ENCODE assay signal across 9 cellular contexts in genomic region chr6:170284866-170285469, GRCh38.
"Had no signal": no experiment of that assay in that cellular context is flagged by ENCODE, and none has a peak within 500 bp of the region (broad histone marks: within the 10 kb centered on the region; RNA-seq: fewer than 3 reads in every experiment).

No MANE protein-coding gene starts in this region.

- H3K27me3 ChIP-seq: uterus had no signal

- H3K27ac ChIP-seq: uterus had no signal

- H3K27ac Mint-ChIP-seq: activated naive CD8-positive, alpha-beta T cell; stimulated activated naive CD8-positive, alpha-beta T cell treated with anti-CD3 and anti-CD28 coated beads, Interleukin-15, Interleukin-2, amounts not matched to agents 100 ng/mL and 50 ng/mL, for 24 hours had no signal

- H3K36me3 ChIP-seq: uterus had no signal

- H3K4me3 ChIP-seq: heart right ventricle, uterus had no signal

- H3K27me3 Mint-ChIP-seq: activated naive CD8-positive, alpha-beta T cell had no signal

- H3K4me3 Mint-ChIP-seq: activated naive CD8-positive, alpha-beta T cell; stimulated activated naive CD8-positive, alpha-beta T cell treated with anti-CD3 and anti-CD28 coated beads, Interleukin-15, Interleukin-2, amounts not matched to agents 100 ng/mL and 50 ng/mL, for 24 hours had no signal

- H3K9me3 ChIP-seq: heart right ventricle, uterus had no signal

- DNase-seq: activated CD4-positive, alpha-beta T cell treated with anti-CD3 and anti-CD28 coated beads for 48 hours; anterior cingulate cortex; nucleus accumbens; stimulated activated CD4-positive, alpha-beta T cell treated with anti-CD3 and anti-CD28 coated beads, Interleukin-4, amount 100 ng/mL, for 1 hour; T-helper 1 cell; uterus had no signal

- H3K9me3 Mint-ChIP-seq: stimulated activated naive CD8-positive, alpha-beta T cell treated with anti-CD3 and anti-CD28 coated beads, Interleukin-15, Interleukin-2, amounts not matched to agents 100 ng/mL and 50 ng/mL, for 24 hours had no signal
